In genomic region chr16:46929378-46930332, GRCh38 we compare ENCODE assay signal across 8 cellular contexts. TPM values are rescaled to one million over a fixed set of nuclear protein-coding genes. Genes with fewer than 3 reads are reported as not detected.
DNase-seq lines count a peak whose midpoint lies in the region; ATAC-seq and TF ChIP-seq lines count a peak whose summit lies in the region.

No MANE protein-coding gene starts in this region.

- TF ChIP-seq CTCF in Panc1 (IDR thresholded peaks at IDR 0.05) (peak; percentile 92), foreskin keratinocyte (conservative IDR thresholded peaks at IDR 0.05) (peak; percentile 87), suprapubic skin (IDR thresholded peaks at IDR 0.05) (peak; percentile 59 to 82)

- DNase-seq in NCI-H345 (lab: John Stamatoyannopoulos, UW) (peak; percentile 6), NCI-H345 treated with DMSO at 0.1 percent for 48 hours (lab: John Stamatoyannopoulos, UW; ENCODE audit: unreplicated experiment) (no peak), Panc1 (ENCODE audit: low read depth, low spot score) (no peak), foreskin keratinocyte (peak in 1 of 2 donors; percentile 18), non-pigmented ciliary epithelial cell (ENCODE audit: low read depth) (peak; percentile 6), suprapubic skin (ENCODE audit: low spot score in 2 of 2) (peak in 1 of 2 donors; percentile 75)
- peak; percentile 49 for DNase-seq in activated T-helper 9 cell treated with anti-CD3 and anti-CD28 coated beads, Interleukin-2, amount 50 U/mL, for 16 hours (ENCODE audit: low read depth)

- H3K27ac ChIP-seq in Panc1 (ENCODE audit: low read length) (no peak overlapping the region), foreskin keratinocyte (no peak overlapping the region), suprapubic skin (no peak overlapping the region)

- no TSS peak for BruUV-seq in Panc1 (replicated peaks; lab: Mats Ljungman, UMichigan)

- in situ Hi-C loops in Panc1 (cut with HindIII; ENCODE audit: low pct_unique_long_range_greater_than_20kb, low sequenced_read_pairs): no loop called here

- CTCF ChIA-PET in Panc1 (lab: Charles Lee): interaction anchor here (0.6 to 1.6 kb wide), 4 partner anchors 13 to 89 kb away, joined by 3 read pairs; no protein-coding TSS in a partner anchor

- no peak for TF ChIP-seq POLR2A in suprapubic skin (IDR thresholded peaks at IDR 0.05)

- POLR2A ChIA-PET in Panc1 (lab: Charles Lee): no interaction called here

- no peak overlapping the region for H3K4me3 ChIP-seq in Panc1 (ENCODE audit: low read depth in 2 of 2, low read length in 2 of 2)
- no peak overlapping the region for H3K4me3 ChIP-seq in suprapubic skin

- WGBS in suprapubic skin: 60% methylated on average over 25 of the region's 43 CpGs

- ATAC-seq in HG02798 (IDR thresholded peaks at IDR 0.05; ENCODE audit: poor library complexity, unreplicated experiment) (peak; percentile 73), Panc1 (peak; percentile 96), foreskin keratinocyte (peak; percentile 86)

- H3K4me1 ChIP-seq in Panc1 (ENCODE audit: control insufficient read depth, insufficient read depth, low read length): no peaks in the 10 kb centered on the region
- no peaks in the 10 kb centered on the region for H3K4me1 ChIP-seq in foreskin keratinocyte
- no peaks in the 10 kb centered on the region for H3K4me1 ChIP-seq in suprapubic skin

- H3K36me3 ChIP-seq in Panc1 (ENCODE audit: control insufficient read depth, insufficient read depth, low read length) (no peaks in the 10 kb centered on the region), suprapubic skin (peaks cover 24% of the 10 kb centered on the region)

- H3K9me3 ChIP-seq in Panc1 (ENCODE audit: control insufficient read depth, insufficient read depth, low read depth, low read length) (no peaks in the 10 kb centered on the region), suprapubic skin (no peaks in the 10 kb centered on the region)

- intact Hi-C loops in Panc1 (cut with micrococcal nuclease; ENCODE audit: unreplicated experiment): no loop called here

- TF ChIP-seq EP300 in suprapubic skin (IDR thresholded peaks at IDR 0.05): no peak

- H3K27me3 ChIP-seq in Panc1 (ENCODE audit: control insufficient read depth, insufficient read depth, low read length): no peaks in the 10 kb centered on the region
- H3K27me3 ChIP-seq in foreskin keratinocyte: no peaks in the 10 kb centered on the region
- no peaks in the 10 kb centered on the region for H3K27me3 ChIP-seq in suprapubic skin

RNA-seq across cellular contexts. Expression of gene DNAJA2, which starts 43.8 kb away (rescaled TPM):
- total RNA-seq in Panc1 (2021; ENCODE audit: unreplicated experiment): 49.4 TPM
- 46.4 TPM for polyA plus RNA-seq in Panc1 (2012; ENCODE audit: insufficient read length)
- total RNA-seq in foreskin keratinocyte: 81.2 and 86.4 TPM in 2 replicates
- polyA plus RNA-seq in foreskin keratinocyte: 38.7 and 47.0 TPM in 2 replicates
- 10 to 100 TPM; 34.0 to 53.3 (median 47.0) TPM for total RNA-seq in suprapubic skin

RNA-seq across cellular contexts. Expression of gene GPT2, which starts 45.5 kb away (rescaled TPM):
- total RNA-seq in Panc1 (2021; ENCODE audit: unreplicated experiment) (12.7 TPM), foreskin keratinocyte (15.0 and 23.4 TPM in 2 replicates), suprapubic skin (100 to 1,000 TPM in 1 of 4 donors, 10 to 100 TPM in 3; 65.7 to 100 (median 85.0) TPM)
- polyA plus RNA-seq in Panc1 (2012; ENCODE audit: insufficient read length): 27.1 TPM
- polyA plus RNA-seq in foreskin keratinocyte: 11.2 and 15.9 TPM in 2 replicates

Comparison
In these comparisons a context has a peak if more than half of its experiments do, and no peak if none do; other contexts are left out.
1. DNase-seq: peak in NCI-H345 (single experiment), activated T-helper 9 cell treated with anti-CD3 and anti-CD28 coated beads, Interleukin-2, amount 50 U/mL, for 16 hours (single experiment) and non-pigmented ciliary epithelial cell (single experiment); none in NCI-H345 treated with DMSO at 0.1 percent for 48 hours (single experiment) and Panc1 (single experiment).
2. Peak in every context shown above with its lines, with median percentiles within 50 percentile points of each other: ATAC-seq and CTCF ChIP-seq.